ENCODE assay signal across 8 cellular contexts in genomic region chr21:5123655-5124054, GRCh38.
DNase-seq lines count a peak whose midpoint lies in the region; ATAC-seq and TF ChIP-seq lines count a peak whose summit lies in the region.
"Not testable (repeated sequence)": the region's sequence is repeated elsewhere in the genome, so short reads cannot be mapped to it uniquely, and the experiment has no call there.

No MANE protein-coding gene starts in this region.

- not testable (repeated sequence) for TF ChIP-seq POLR2A in lower leg skin (IDR thresholded peaks at IDR 0.05)

- H3K9me3 ChIP-seq in tibial artery = not testable (repeated sequence)

- 0% methylated on average over 4 of the region's 16 CpGs; no CpG with 5 or more reads in 1 of the 2 donors for WGBS in lower leg skin, 2 donors

- H3K27me3 ChIP-seq in tibial artery = not testable (repeated sequence)

- H3K36me3 Mint-ChIP-seq in HFFc6 (ENCODE audit: low read depth); T-helper 2 cell treated with Interferon-gamma antibody and Interleukin-4, amounts not matched to agents 5 μg/mL and 100 μg/mL, for 36 hours (ENCODE audit: low read depth); activated T-cell treated with anti-CD3 and anti-CD28 coated beads, Interleukin-2, amount 50 U/mL, for 72 hours (ENCODE audit: insufficient read depth in 2 of 2): not testable (repeated sequence)

- not testable (repeated sequence) for H3K4me3 ChIP-seq in lower leg skin (ENCODE audit: low read depth, poor library complexity, severe bottlenecking); tibial artery

- H3K27me3 Mint-ChIP-seq in HFFc6 (ENCODE audit: insufficient read depth); T-helper 2 cell treated with Interferon-gamma antibody and Interleukin-4, amounts not matched to agents 5 μg/mL and 100 μg/mL, for 36 hours (ENCODE audit: low read depth); activated T-cell treated with anti-CD3 and anti-CD28 coated beads, Interleukin-2, amount 50 U/mL, for 72 hours (ENCODE audit: low read depth): not testable (repeated sequence)

- not testable (repeated sequence) for H3K4me3 Mint-ChIP-seq in HFFc6; T-helper 2 cell treated with Interferon-gamma antibody and Interleukin-4, amounts not matched to agents 5 μg/mL and 100 μg/mL, for 36 hours; activated T-cell treated with anti-CD3 and anti-CD28 coated beads, Interleukin-2, amount 50 U/mL, for 72 hours

- H3K9me3 Mint-ChIP-seq in HFFc6; T-helper 2 cell treated with Interferon-gamma antibody and Interleukin-4, amounts not matched to agents 5 μg/mL and 100 μg/mL, for 36 hours; activated T-cell treated with anti-CD3 and anti-CD28 coated beads, Interleukin-2, amount 50 U/mL, for 72 hours: not testable (repeated sequence)

- H3K4me1 Mint-ChIP-seq in HFFc6 (ENCODE audit: low read depth); T-helper 2 cell treated with Interferon-gamma antibody and Interleukin-4, amounts not matched to agents 5 μg/mL and 100 μg/mL, for 36 hours (ENCODE audit: low read depth); activated T-cell treated with anti-CD3 and anti-CD28 coated beads, Interleukin-2, amount 50 U/mL, for 72 hours (ENCODE audit: low read depth): not testable (repeated sequence)

- intact Hi-C loops in lower leg skin (cut with DNase I; ENCODE audit: low total_unique reads); tibial artery (cut with DNase I; ENCODE audit: low total_unique reads): not testable (repeated sequence)

- H3K4me1 ChIP-seq in tibial artery = not testable (repeated sequence)

- ATAC-seq in activated T-cell treated with anti-CD3 and anti-CD28 coated beads, Interleukin-2, amount 50 U/mL, for 72 hours (replicated peaks in 1 of 2) = peak; percentile 68 to 71

- H3K36me3 ChIP-seq in tibial artery = not testable (repeated sequence)

- not testable (repeated sequence) for H3K27ac ChIP-seq in tibial artery

- H3K27ac Mint-ChIP-seq in HFFc6; T-helper 2 cell treated with Interferon-gamma antibody and Interleukin-4, amounts not matched to agents 5 μg/mL and 100 μg/mL, for 36 hours; activated T-cell treated with anti-CD3 and anti-CD28 coated beads, Interleukin-2, amount 50 U/mL, for 72 hours: not testable (repeated sequence)

- peak; percentile 34 for DNase-seq in HFFc6
- DNase-seq in T-helper 2 cell treated with Interferon-gamma antibody and Interleukin-4, amounts not matched to agents 5 μg/mL and 100 μg/mL, for 36 hours (ENCODE audit: low spot score) = peak; percentile 70
- peak; percentile 79 to 86 for DNase-seq in activated T-cell treated with anti-CD3 and anti-CD28 coated beads, Interleukin-2, amount 50 U/mL, for 72 hours
- peak; percentile 62 for DNase-seq in effector CD4-positive, alpha-beta T cell
- peak; percentile 76 to 96 for DNase-seq in lower leg skin (ENCODE audit: low spot score in 2 of 2)
- DNase-seq in stimulated activated CD4-positive, alpha-beta T cell treated with anti-CD3 and anti-CD28 coated beads, Interleukin-1b, Interleukin-23, amount 100 ng/mL, for 24 hours (ENCODE audit: low read depth in 4 of 4, low spot score in 1 of 4) = peak; percentile 31 to 63 (median 49)
- peak; percentile 78 to 88 for DNase-seq in tibial artery

- peak; percentile 41 for TF ChIP-seq CTCF in GM12873 (IDR thresholded peaks at IDR 0.05; ENCODE audit: insufficient read depth, low read depth, low read length, missing control alignments)
- peak; percentile 49; the same call in 1 of the 2 replicates for TF ChIP-seq CTCF in HFFc6 (IDR thresholded peaks at IDR 0.05)
- not testable (repeated sequence) for TF ChIP-seq CTCF in lower leg skin (IDR thresholded peaks at IDR 0.05)
- TF ChIP-seq CTCF in tibial artery (IDR thresholded peaks at IDR 0.05) = peak in 1 of 2 experiments; percentile 29

Comparison
In these comparisons a context has a peak if more than half of its experiments do, and no peak if none do; other contexts are left out.
1. DNase-seq: peak in every context shown above with its lines; median percentile 86 in lower leg skin; 83 in tibial artery; 82 in activated T-cell treated with anti-CD3 and anti-CD28 coated beads, Interleukin-2, amount 50 U/mL, for 72 hours; 70 in T-helper 2 cell treated with Interferon-gamma antibody and Interleukin-4, amounts not matched to agents 5 μg/mL and 100 μg/mL, for 36 hours; 62 in effector CD4-positive, alpha-beta T cell; 49 in stimulated activated CD4-positive, alpha-beta T cell treated with anti-CD3 and anti-CD28 coated beads, Interleukin-1b, Interleukin-23, amount 100 ng/mL, for 24 hours; 34 in HFFc6.